In genomic region chr19:15593766-15594165, GRCh38 we compare ENCODE assay signal across 14 cellular contexts. TPM values are rescaled to one million over a fixed set of nuclear protein-coding genes. Genes with fewer than 3 reads are reported as not detected.
"Had no signal": no experiment of that assay in that cellular context is flagged by ENCODE, and none has a peak within 500 bp of the region (broad histone marks: within the 10 kb centered on the region; RNA-seq: fewer than 3 reads in every experiment).

No MANE protein-coding gene starts in this region.

RNA-seq across cellular contexts. Expression of gene CYP4F8, which starts 21.3 kb away (rescaled TPM):
- total RNA-seq: activated CD4-positive, alpha-beta memory T cell treated with anti-CD3 and anti-CD28 coated beads for 36 hours; activated CD4-positive, alpha-beta T cell treated with anti-CD3 and anti-CD28 coated beads for 36 hours; activated CD4-positive, alpha-beta T cell treated with anti-CD3 and anti-CD28 coated beads, Interleukin-2, amount 10 ng/mL, durations not matched to agents 24 days and 14 days; activated CD8-positive, alpha-beta T cell treated with anti-CD3 and anti-CD28 coated beads, Interleukin-2, amount 10 ng/mL, durations not matched to agents 7 days and 5 days; activated T-cell treated with anti-CD3 and anti-CD28 coated beads, Interleukin-2, amount 50 U/mL, for 4 hours; activated T-helper 17 cell treated with anti-CD3 and anti-CD28 coated beads, Interleukin-2, amount 50 U/mL, for 72 hours; astrocyte; chondrocyte; dermis blood vessel endothelial cell; esophagus muscularis mucosa; foreskin keratinocyte; gastrocnemius medialis; T-helper 1 cell treated with Interleukin-12 subunit alpha and Interleukin-12 subunit beta and Interleukin-4 antibody, amounts not matched to agents 30 ng/mL and 1 ng/mL, for 36 hours had no signal
- polyA plus RNA-seq: adipose tissue, foreskin keratinocyte had no signal

RNA-seq across cellular contexts. Expression of gene CYP4F3, which starts 46.9 kb away (rescaled TPM):
- total RNA-seq: activated CD4-positive, alpha-beta memory T cell treated with anti-CD3 and anti-CD28 coated beads for 36 hours; activated CD4-positive, alpha-beta T cell treated with anti-CD3 and anti-CD28 coated beads, Interleukin-2, amount 10 ng/mL, durations not matched to agents 24 days and 14 days; activated CD8-positive, alpha-beta T cell treated with anti-CD3 and anti-CD28 coated beads, Interleukin-2, amount 10 ng/mL, durations not matched to agents 7 days and 5 days; astrocyte; chondrocyte; dermis blood vessel endothelial cell; T-helper 1 cell treated with Interleukin-12 subunit alpha and Interleukin-12 subunit beta and Interleukin-4 antibody, amounts not matched to agents 30 ng/mL and 1 ng/mL, for 36 hours had no signal
